Comparison of ENCODE assay signal across 26 cellular contexts in genomic region chr3:101169516-101169915, GRCh38.
DNase-seq lines count a peak whose midpoint lies in the region; ATAC-seq and TF ChIP-seq lines count a peak whose summit lies in the region.
"Had no signal": no experiment of that assay in that cellular context is flagged by ENCODE, and none has a peak within 500 bp of the region (broad histone marks: within the 10 kb centered on the region; RNA-seq: fewer than 3 reads in every experiment).

No MANE protein-coding gene starts in this region.

- H3K9me3 Mint-ChIP-seq in activated T-helper 2 cell treated with anti-CD3 and anti-CD28 coated beads, Interferon-gamma antibody, Interleukin-2, Interleukin-4, amounts not matched to agents 10 μg/mL and 5 μg/mL and 100 μg/mL, durations not matched to agents 14 hours and 24 hours and 36 hours = peaks cover 9% of the 10 kb centered on the region
- H3K9me3 Mint-ChIP-seq in CD14-positive monocyte = peaks cover 0 to 5% (median 3%) of the 10 kb centered on the region in 7 donors
- H3K9me3 Mint-ChIP-seq: CD4-positive, alpha-beta memory T cell; HFFc6 had no signal

- H3K36me3 ChIP-seq in right atrium auricular region (no peaks in the 10 kb centered on the region), muscle layer of colon (ENCODE audit: insufficient read depth, low read length) (no peaks in the 10 kb centered on the region), uterus (no peaks in the 10 kb centered on the region)
- H3K36me3 ChIP-seq: BLaER1 treated with 17β-estradiol and CSF1 and Interleukin-3, amounts not matched to agents 10 nM and 100 nM; SJSA1 had no signal

- H3K4me1 Mint-ChIP-seq in activated T-helper 2 cell treated with anti-CD3 and anti-CD28 coated beads, Interferon-gamma antibody, Interleukin-2, Interleukin-4, amounts not matched to agents 10 μg/mL and 5 μg/mL and 100 μg/mL, durations not matched to agents 14 hours and 24 hours and 36 hours (ENCODE audit: low read depth) = peaks cover 38% of the 10 kb centered on the region
- no peaks in the 10 kb centered on the region for H3K4me1 Mint-ChIP-seq in CD14-positive monocyte
- H3K4me1 Mint-ChIP-seq: CD4-positive, alpha-beta memory T cell; GM23338; H9 had no signal

- ATAC-seq in left cardiac atrium (no peak), HG03025 (IDR thresholded peaks at IDR 0.05; ENCODE audit: low FRiP score, unreplicated experiment) (no peak)
- ATAC-seq: GM23338 had no signal

- H3K27ac ChIP-seq in right atrium auricular region (peak overlapping the region; percentile 29 to 33), muscle layer of colon (ENCODE audit: low read depth, low read length) (peak overlapping the region; percentile 35), uterus (peak overlapping the region; percentile 29 to 63)
- H3K27ac ChIP-seq: BLaER1 treated with 17β-estradiol and CSF1 and Interleukin-3, amounts not matched to agents 10 nM and 100 nM; HL-60; SJSA1 had no signal

- H3K9me3 ChIP-seq in right atrium auricular region (no peaks in the 10 kb centered on the region), muscle layer of colon (ENCODE audit: low read length) (no peaks in the 10 kb centered on the region), uterus (no peaks in the 10 kb centered on the region)
- H3K9me3 ChIP-seq: BLaER1 treated with 17β-estradiol and CSF1 and Interleukin-3, amounts not matched to agents 10 nM and 100 nM; Caco-2; SJSA1 had no signal

- TF ChIP-seq CTCF in right atrium auricular region (IDR thresholded peaks at IDR 0.05) (no peak), uterus (IDR thresholded peaks at IDR 0.05) (no peak), CD14-positive monocyte (IDR thresholded peaks at IDR 0.05) (no peak)

- H3K4me3 ChIP-seq in right atrium auricular region = no peak overlapping the region
- no peak overlapping the region for H3K4me3 ChIP-seq in muscle layer of colon (ENCODE audit: low read depth in 1 of 2, low read length in 2 of 2)
- no peak overlapping the region for H3K4me3 ChIP-seq in uterus
- H3K4me3 ChIP-seq: BLaER1 treated with 17β-estradiol and CSF1 and Interleukin-3, amounts not matched to agents 10 nM and 100 nM; GM23338; SJSA1 had no signal

- no peaks in the 10 kb centered on the region for H3K27me3 Mint-ChIP-seq in activated T-helper 2 cell treated with anti-CD3 and anti-CD28 coated beads, Interferon-gamma antibody, Interleukin-2, Interleukin-4, amounts not matched to agents 10 μg/mL and 5 μg/mL and 100 μg/mL, durations not matched to agents 14 hours and 24 hours and 36 hours (ENCODE audit: low read depth)
- peaks cover 0 to 4% (median 0%) of the 10 kb centered on the region in 3 donors for H3K27me3 Mint-ChIP-seq in CD14-positive monocyte (ENCODE audit: low read depth in 3 of 3)

- H3K4me1 ChIP-seq in right atrium auricular region = peaks cover 0 to 17% of the 10 kb centered on the region in 2 donors
- peaks cover 21% of the 10 kb centered on the region for H3K4me1 ChIP-seq in muscle layer of colon (ENCODE audit: insufficient read depth, low read length)
- H3K4me1 ChIP-seq in uterus = no peaks in the 10 kb centered on the region
- H3K4me1 ChIP-seq: Caco-2, SJSA1 had no signal

- H3K4me3 Mint-ChIP-seq in activated T-helper 2 cell treated with anti-CD3 and anti-CD28 coated beads, Interferon-gamma antibody, Interleukin-2, Interleukin-4, amounts not matched to agents 10 μg/mL and 5 μg/mL and 100 μg/mL, durations not matched to agents 14 hours and 24 hours and 36 hours (ENCODE audit: low read depth) = no peak overlapping the region
- no peak overlapping the region for H3K4me3 Mint-ChIP-seq in CD14-positive monocyte
- H3K4me3 Mint-ChIP-seq: CD4-positive, alpha-beta memory T cell; GM23338; H9; HFFc6 had no signal

- DNase-seq in right atrium auricular region (ENCODE audit: low spot score) (no peak), left cardiac atrium (no peak), uterus (no peak), Ammon's horn (ENCODE audit: low spot score) (no peak), CD14-positive monocyte (ENCODE audit: low spot score) (no peak)
- DNase-seq in activated T-helper 2 cell treated with anti-CD3 and anti-CD28 coated beads, Interferon-gamma antibody, Interleukin-2, Interleukin-4, amounts not matched to agents 10 μg/mL and 5 μg/mL and 100 μg/mL, durations not matched to agents 14 hours and 24 hours and 36 hours (ENCODE audit: low spot score) = no peak
- DNase-seq: Caco-2; CD4-positive, alpha-beta memory T cell; H9; HFFc6; Karpas-422; NCI-H1092; NCI-H1417 treated with DMSO at 0.1 percent for 48 hours; NCI-H1694 treated with DMSO at 0.1 percent for 48 hours; NCI-H2081; NCI-H2227 treated with DMSO at 0.1 percent for 48 hours; NCI-H510A; NCI-H69; Right ventricle myocardium superior; RPMI8226 had no signal

- no peak overlapping the region for H3K9ac ChIP-seq in muscle layer of colon (ENCODE audit: low read length)
- H3K9ac ChIP-seq: BLaER1 treated with 17β-estradiol and CSF1 and Interleukin-3, amounts not matched to agents 10 nM and 100 nM had no signal

- intact Hi-C loops in left cardiac atrium (cut with DNase I) = no loop called here
- intact Hi-C loops in activated T-helper 2 cell treated with anti-CD3 and anti-CD28 coated beads, Interferon-gamma antibody, Interleukin-2, Interleukin-4, amounts not matched to agents 10 μg/mL and 5 μg/mL and 100 μg/mL, durations not matched to agents 14 hours and 24 hours and 36 hours (cut with micrococcal nuclease) = no loop called here
- intact Hi-C loops in uterus (cut with DNase I; ENCODE audit: low total_unique reads) = no loop called here
- intact Hi-C loops in CD14-positive monocyte (cut with micrococcal nuclease) = no loop called here

- peak overlapping the region; percentile 96 for H3K27ac Mint-ChIP-seq in activated T-helper 2 cell treated with anti-CD3 and anti-CD28 coated beads, Interferon-gamma antibody, Interleukin-2, Interleukin-4, amounts not matched to agents 10 μg/mL and 5 μg/mL and 100 μg/mL, durations not matched to agents 14 hours and 24 hours and 36 hours
- no peak overlapping the region for H3K27ac Mint-ChIP-seq in CD14-positive monocyte
- H3K27ac Mint-ChIP-seq: CD4-positive, alpha-beta memory T cell; GM23338; H9; HFFc6 had no signal

- peaks cover 9% of the 10 kb centered on the region for H3K36me3 Mint-ChIP-seq in activated T-helper 2 cell treated with anti-CD3 and anti-CD28 coated beads, Interferon-gamma antibody, Interleukin-2, Interleukin-4, amounts not matched to agents 10 μg/mL and 5 μg/mL and 100 μg/mL, durations not matched to agents 14 hours and 24 hours and 36 hours (ENCODE audit: low read depth)
- no peaks in the 10 kb centered on the region for H3K36me3 Mint-ChIP-seq in CD14-positive monocyte
- H3K36me3 Mint-ChIP-seq: CD4-positive, alpha-beta memory T cell had no signal

- no peaks in the 10 kb centered on the region for H3K27me3 ChIP-seq in right atrium auricular region
- no peaks in the 10 kb centered on the region for H3K27me3 ChIP-seq in muscle layer of colon (ENCODE audit: control insufficient read depth in 1 of 2, insufficient read depth in 2 of 2, low read length in 2 of 2)
- H3K27me3 ChIP-seq in uterus = no peaks in the 10 kb centered on the region
- H3K27me3 ChIP-seq: BLaER1 treated with 17β-estradiol and CSF1 and Interleukin-3, amounts not matched to agents 10 nM and 100 nM; SJSA1 had no signal

- TF ChIP-seq POLR2A in uterus (IDR thresholded peaks at IDR 0.05) = no peak
